8 cellular contexts compared by ENCODE assay signal in the genomic region with DNA sequence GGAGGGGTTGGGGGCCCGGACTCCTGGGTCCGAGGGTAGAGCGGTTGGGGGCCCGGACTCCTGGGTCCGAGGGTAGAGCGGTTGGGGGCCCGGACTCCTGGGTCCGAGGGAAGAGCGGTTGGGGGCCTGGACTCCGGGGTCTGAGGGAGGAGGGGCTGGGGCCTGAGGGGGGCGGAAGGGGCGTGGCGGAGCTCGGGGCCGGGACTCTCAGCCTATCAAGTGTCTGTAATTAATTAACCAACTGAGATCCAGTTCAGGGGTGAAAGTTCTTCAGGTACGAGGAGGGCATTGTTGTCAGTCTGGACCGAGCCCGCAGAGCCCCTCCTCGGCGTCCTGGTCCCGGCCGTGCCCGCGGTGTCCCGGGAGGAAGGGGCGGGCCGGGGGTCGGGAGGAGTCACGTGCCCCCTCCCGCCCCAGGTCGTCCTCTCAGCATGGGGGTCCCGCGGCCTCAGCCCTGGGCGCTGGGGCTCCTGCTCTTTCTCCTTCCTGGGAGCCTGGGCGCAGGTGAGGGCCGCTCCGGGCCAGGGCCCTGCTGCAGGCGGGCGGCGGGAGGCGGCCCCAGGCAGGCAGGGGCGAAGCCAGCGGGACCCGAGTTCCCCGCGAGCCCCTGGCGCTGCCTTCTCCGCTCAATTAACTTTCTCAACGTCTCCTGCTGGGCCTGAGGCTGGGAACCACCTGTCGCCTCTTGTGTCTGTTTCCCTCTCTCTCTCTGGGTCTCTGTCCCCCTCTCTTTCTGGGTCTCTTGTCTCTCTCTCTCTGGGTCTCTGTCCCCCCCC. TPM values are rescaled to one million over a fixed set of nuclear protein-coding genes. Genes with fewer than 3 reads are reported as not detected.
DNase-seq lines count a peak whose midpoint lies in the region; ATAC-seq and TF ChIP-seq lines count a peak whose summit lies in the region.

No MANE protein-coding gene starts in this region.

- H3K4me1 ChIP-seq in thyroid gland: peaks cover 6 to 12% of the 10 kb centered on the region in 2 donors

- peak; percentile 51 for DNase-seq in stimulated activated CD4-positive, alpha-beta T cell treated with anti-CD3 and anti-CD28 coated beads, Interleukin-15, amount 100 ng/mL, for 24 hours
- no peak for DNase-seq in stimulated activated CD4-positive, alpha-beta T cell treated with anti-CD3 and anti-CD28 coated beads, Interleukin-1b, Interleukin-23, amount 100 ng/mL, for 48 hours
- no peak for DNase-seq in memory B cell (ENCODE audit: low spot score in 2 of 2)
- peak; percentile 42 to 58 for DNase-seq in thyroid gland
- no peak for DNase-seq in G401 (ENCODE audit: low spot score)
- DNase-seq in T-helper 9 cell: no peak

- no peaks in the 10 kb centered on the region for H3K27me3 ChIP-seq in thyroid gland

- peak overlapping the region; percentile 67 to 82 (median 82) for H3K27ac ChIP-seq in thyroid gland

- in situ Hi-C loops in G401 (cut with HindIII; ENCODE audit: low sequenced_read_pairs): loop anchor here (5.0 to 10.0 kb wide), 2 partner anchors 49 to 162 kb away; partner anchors contain the start of gene PRMT1

- no peaks in the 10 kb centered on the region for H3K27me3 Mint-ChIP-seq in dendritic cell treated with granulocyte-macrophage colony-stimulating factor and Interleukin-4, amounts not matched to agents 40 ng/mL and 50 ng/mL, for 4 days
- no peaks in the 10 kb centered on the region for H3K27me3 Mint-ChIP-seq in memory B cell

- TF ChIP-seq POLR2A in Raji (IDR thresholded peaks at IDR 0.05; ENCODE audit: insufficient read depth, low read depth, low read length) (0 out of 2 replicates have a peak, but pooled peaks have one; percentile 13), thyroid gland (IDR thresholded peaks at IDR 0.05) (no peak)

- ATAC-seq in memory B cell (ENCODE audit: low read depth): peak; percentile 77

- no peaks in the 10 kb centered on the region for H3K36me3 ChIP-seq in thyroid gland

- 0 to 3% methylated on average over 24 to 31 of the region's 50 CpGs for WGBS in thyroid gland, 2 donors

- H3K27ac Mint-ChIP-seq in dendritic cell treated with granulocyte-macrophage colony-stimulating factor and Interleukin-4, amounts not matched to agents 40 ng/mL and 50 ng/mL, for 4 days: peak overlapping the region; percentile 92
- H3K27ac Mint-ChIP-seq in memory B cell: peak overlapping the region; percentile 94

- H3K9me3 Mint-ChIP-seq in dendritic cell treated with granulocyte-macrophage colony-stimulating factor and Interleukin-4, amounts not matched to agents 40 ng/mL and 50 ng/mL, for 4 days: no peaks in the 10 kb centered on the region
- H3K9me3 Mint-ChIP-seq in memory B cell: no peaks in the 10 kb centered on the region

- intact Hi-C loops in dendritic cell treated with granulocyte-macrophage colony-stimulating factor and Interleukin-4, amounts not matched to agents 40 ng/mL and 50 ng/mL, for 4 days (cut with micrococcal nuclease): no loop called here
- intact Hi-C loops in thyroid gland (cut with DNase I): no loop called here

- peaks cover 57% of the 10 kb centered on the region for H3K36me3 Mint-ChIP-seq in dendritic cell treated with granulocyte-macrophage colony-stimulating factor and Interleukin-4, amounts not matched to agents 40 ng/mL and 50 ng/mL, for 4 days (ENCODE audit: low read depth)
- peaks cover 3% of the 10 kb centered on the region for H3K36me3 Mint-ChIP-seq in memory B cell

- H3K4me1 Mint-ChIP-seq in dendritic cell treated with granulocyte-macrophage colony-stimulating factor and Interleukin-4, amounts not matched to agents 40 ng/mL and 50 ng/mL, for 4 days (ENCODE audit: low read depth): peaks cover 76% of the 10 kb centered on the region
- peaks cover 30% of the 10 kb centered on the region for H3K4me1 Mint-ChIP-seq in memory B cell

- TF ChIP-seq CTCF in thyroid gland (IDR thresholded peaks at IDR 0.05): no peak

- peak overlapping the region; percentile 12 to 89 (median 78) for H3K4me3 ChIP-seq in thyroid gland (replicated peaks in 1 of 3)

- H3K9me3 ChIP-seq in thyroid gland: no peaks in the 10 kb centered on the region

- H3K4me3 Mint-ChIP-seq in dendritic cell treated with granulocyte-macrophage colony-stimulating factor and Interleukin-4, amounts not matched to agents 40 ng/mL and 50 ng/mL, for 4 days: peak overlapping the region; percentile 99
- peak overlapping the region; percentile 98 for H3K4me3 Mint-ChIP-seq in memory B cell

RNA-seq across cellular contexts. Expression of gene FCGRT, which starts 0.7 kb away (rescaled TPM):
- 100 to 1,000 TPM; 149 to 248 (median 180) TPM for total RNA-seq in thyroid gland
- 29.8 and 35.9 TPM in 2 replicates for total RNA-seq in G401 (2014; rRNA removed; shearing (Covaris generic))

RNA-seq across cellular contexts. Expression of gene RCN3, which starts 14.6 kb away (rescaled TPM):
- 10 to 100 TPM in 3 of 4 donors, 1 to 10 TPM in 1; 9.7 to 12.6 (median 11.3) TPM for total RNA-seq in thyroid gland
- total RNA-seq in G401 (2014; rRNA removed; shearing (Covaris generic)): 0.74 and 10.8 TPM in 2 replicates

RNA-seq across cellular contexts. Expression of gene RPS11, which starts 16.9 kb away (rescaled TPM):
- 1,000 to 10,000 TPM; 1,543 to 4,390 (median 2,518) TPM for total RNA-seq in thyroid gland
- 2,371 and 2,995 TPM in 2 replicates for total RNA-seq in G401 (2014; rRNA removed; shearing (Covaris generic))

RNA-seq across cellular contexts. Expression of gene RPL13A, which starts 25.8 kb away (rescaled TPM):
- total RNA-seq in thyroid gland: 1,000 to 10,000 TPM; 1,542 to 2,853 (median 2,123) TPM
- total RNA-seq in G401 (2014; rRNA removed; shearing (Covaris generic)): 2,624 and 3,787 TPM in 2 replicates

RNA-seq across cellular contexts. Expression of gene FLT3LG, which starts 39.1 kb away (rescaled TPM):
- total RNA-seq in thyroid gland: 1 to 10 TPM; 2.8 to 7.3 (median 6.3) TPM
- total RNA-seq in G401 (2014; rRNA removed; shearing (Covaris generic)): 0.74 TPM in 1 of 2 replicates, not detected in the other

Comparison
In these comparisons a context has a peak if more than half of its experiments do, and no peak if none do; other contexts are left out.
1. DNase-seq: peak in stimulated activated CD4-positive, alpha-beta T cell treated with anti-CD3 and anti-CD28 coated beads, Interleukin-15, amount 100 ng/mL, for 24 hours (single experiment) and thyroid gland (2 of 2); none in stimulated activated CD4-positive, alpha-beta T cell treated with anti-CD3 and anti-CD28 coated beads, Interleukin-1b, Interleukin-23, amount 100 ng/mL, for 48 hours (single experiment), memory B cell (0 of 2), G401 (single experiment) and T-helper 9 cell (single experiment).